In genomic region chr15:76195506-76196285, GRCh38 we compare ENCODE assay signal across 12 cellular contexts.
DNase-seq lines count a peak whose midpoint lies in the region; ATAC-seq and TF ChIP-seq lines count a peak whose summit lies in the region.
"Had no signal": no experiment of that assay in that cellular context is flagged by ENCODE, and none has a peak within 500 bp of the region (broad histone marks: within the 10 kb centered on the region; RNA-seq: fewer than 3 reads in every experiment).

No MANE protein-coding gene starts in this region.

- no peak overlapping the region for H3K4me3 ChIP-seq in neural progenitor cell
- no peak overlapping the region for H3K4me3 ChIP-seq in tibial artery
- H3K4me3 ChIP-seq: skin epidermis had no signal

- TF ChIP-seq CTCF in neural progenitor cell (IDR thresholded peaks at IDR 0.05) (no peak), tibial artery (IDR thresholded peaks at IDR 0.05) (no peak)

- no peak overlapping the region for H3K9ac ChIP-seq in neural progenitor cell

- H3K36me3 Mint-ChIP-seq in neural progenitor cell, result no peaks in the 10 kb centered on the region

- no peak overlapping the region for H2AFZ ChIP-seq in neural progenitor cell (replicated peaks)

- H3F3A ChIP-seq in neural progenitor cell (ENCODE audit: low read depth), result no peaks in the 10 kb centered on the region

- peak; percentile 15 for DNase-seq in Right ventricle myocardium superior
- no peak for DNase-seq in Right ventricle myocardium inferior (ENCODE audit: missing footprints)
- no peak for DNase-seq in epithelial cell of prostate (ENCODE audit: low read depth, low spot score)
- no peak for DNase-seq in neural progenitor cell (ENCODE audit: low spot score)
- DNase-seq in tibial artery, result peak in 1 of 2 donors; percentile 59
- DNase-seq: activated effector memory CD4-positive, alpha-beta T cell treated with anti-CD3 and anti-CD28 coated beads, Interleukin-2, amount 50 U/mL, for 16 hours; NCI-H1092 had no signal

- no peak overlapping the region for H3K4me3 Mint-ChIP-seq in neural progenitor cell
- H3K4me3 Mint-ChIP-seq: dendritic cell treated with granulocyte-macrophage colony-stimulating factor and Interleukin-4, amounts not matched to agents 40 ng/mL and 50 ng/mL, for 4 days had no signal

- peak overlapping the region; percentile 80 for H3K27ac ChIP-seq in epithelial cell of prostate
- no peak overlapping the region for H3K27ac ChIP-seq in neural progenitor cell
- H3K27ac ChIP-seq in tibial artery, result peak overlapping the region; percentile 60 to 62

- intact Hi-C loops in Right ventricle myocardium superior (cut with DNase I), result no loop called here
- intact Hi-C loops in Right ventricle myocardium inferior (cut with DNase I), result loop anchor here (2.0 to 10.0 kb wide), 2 partner anchors 133 to 669 kb away; no protein-coding TSS in a partner anchor
- intact Hi-C loops in tibial artery (cut with DNase I; ENCODE audit: low total_unique reads), result no loop called here

- no peaks in the 10 kb centered on the region for H3K9me3 Mint-ChIP-seq in neural progenitor cell
- H3K9me3 Mint-ChIP-seq: dendritic cell treated with granulocyte-macrophage colony-stimulating factor and Interleukin-4, amounts not matched to agents 40 ng/mL and 50 ng/mL, for 4 days had no signal

- H3K4me1 ChIP-seq in neural progenitor cell (peaks cover 8% of the 10 kb centered on the region), tibial artery (peaks cover 0 to 56% (median 48%) of the 10 kb centered on the region in 4 donors)

- ATAC-seq in Right ventricle myocardium superior (ENCODE audit: poor library complexity) (no peak), Right ventricle myocardium inferior (no peak), HG02884 (IDR thresholded peaks at IDR 0.05; ENCODE audit: unreplicated experiment) (no peak), HG03457 (IDR thresholded peaks at IDR 0.05; ENCODE audit: unreplicated experiment) (no peak), HG02870 (IDR thresholded peaks at IDR 0.05; ENCODE audit: unreplicated experiment) (no peak)

- no peaks in the 10 kb centered on the region for H3K9me3 ChIP-seq in neural progenitor cell (ENCODE audit: low read depth)
- no peaks in the 10 kb centered on the region for H3K9me3 ChIP-seq in tibial artery

- no peak overlapping the region for H3K4me2 ChIP-seq in neural progenitor cell

- no peaks in the 10 kb centered on the region for H3K79me2 ChIP-seq in neural progenitor cell (ENCODE audit: low read depth)

- H4K20me1 ChIP-seq in neural progenitor cell (ENCODE audit: low read depth), result no peaks in the 10 kb centered on the region

- peaks cover 39% of the 10 kb centered on the region for H3K4me1 Mint-ChIP-seq in neural progenitor cell

- H3K27me3 ChIP-seq in neural progenitor cell (peaks cover under 1% of the 10 kb centered on the region), tibial artery (peaks cover 0 to 11% of the 10 kb centered on the region in 2 donors)

- no peaks in the 10 kb centered on the region for H3K36me3 ChIP-seq in neural progenitor cell
- no peaks in the 10 kb centered on the region for H3K36me3 ChIP-seq in tibial artery

- peak overlapping the region; percentile 90 for H3K27ac Mint-ChIP-seq in neural progenitor cell

- peaks cover 5% of the 10 kb centered on the region for H3K27me3 Mint-ChIP-seq in neural progenitor cell (ENCODE audit: insufficient read depth, low read depth)
